10 cellular contexts compared by ENCODE assay signal in genomic region chr12:125683748-125684381, GRCh38.
DNase-seq lines count a peak whose midpoint lies in the region; ATAC-seq, FAIRE-seq and TF ChIP-seq lines count a peak whose summit lies in the region.
"Had no signal": no experiment of that assay in that cellular context is flagged by ENCODE, and none has a peak within 500 bp of the region (broad histone marks: within the 10 kb centered on the region; RNA-seq: fewer than 3 reads in every experiment).

No MANE protein-coding gene starts in this region.

- TF ChIP-seq CTCF in smooth muscle cell (IDR thresholded peaks at IDR 0.05; ENCODE audit: borderline replicate concordance, insufficient read depth, poor library complexity, severe bottlenecking): peak; percentile 44

- H3K4me2 ChIP-seq in smooth muscle cell: no peak overlapping the region

- ATAC-seq in HG03571 (IDR thresholded peaks at IDR 0.05; ENCODE audit: unreplicated experiment) (peak; percentile 59), HG02870 (IDR thresholded peaks at IDR 0.05; ENCODE audit: unreplicated experiment) (no peak), HG03097 (IDR thresholded peaks at IDR 0.05; ENCODE audit: low FRiP score, unreplicated experiment) (no peak)
- ATAC-seq: naive thymus-derived CD4-positive, alpha-beta T cell had no signal

- no peak overlapping the region for H3K27ac ChIP-seq in smooth muscle cell (ENCODE audit: low read depth)
- H3K27ac ChIP-seq: HL-60 had no signal

- FAIRE-seq in GM19239 (lab: Jason Lieb, UNC): no peak

- peaks cover 30% of the 10 kb centered on the region for H3K27me3 ChIP-seq in smooth muscle cell (ENCODE audit: low read depth)

- no peaks in the 10 kb centered on the region for H3K4me1 ChIP-seq in smooth muscle cell (ENCODE audit: low read depth)

- 15% methylated on average over 28 of the region's 30 CpGs for WGBS in smooth muscle cell (ENCODE audit: low lambda C conversion rate)

- H2AFZ ChIP-seq in smooth muscle cell (ENCODE audit: low read depth): no peak overlapping the region

- H3K4me3 ChIP-seq in smooth muscle cell: no peak overlapping the region

- no peaks in the 10 kb centered on the region for H3K9me3 ChIP-seq in smooth muscle cell (replicated peaks; ENCODE audit: low read depth)

- H4K20me1 ChIP-seq in smooth muscle cell (ENCODE audit: low read depth): no peaks in the 10 kb centered on the region

- H3K9ac ChIP-seq in smooth muscle cell (ENCODE audit: low read depth): no peak overlapping the region

- H3K79me2 ChIP-seq in smooth muscle cell (ENCODE audit: low read depth): no peaks in the 10 kb centered on the region

- H3F3A ChIP-seq in smooth muscle cell (ENCODE audit: low read depth): no peaks in the 10 kb centered on the region

- DNase-seq in ELF-1 (ENCODE audit: low read depth, low spot score): peak; percentile 80
- peak; percentile 46 for DNase-seq in GM19239 (ENCODE audit: insufficient read length, low spot score)
- peak; percentile 24 for DNase-seq in cerebellar cortex (ENCODE audit: low spot score)
- DNase-seq in smooth muscle cell (lab: John Stamatoyannopoulos, UW; ENCODE audit: unreplicated experiment): no peak
- DNase-seq in GM03348 (ENCODE audit: low spot score): no peak

- H3K36me3 ChIP-seq in smooth muscle cell (ENCODE audit: low read depth): no peaks in the 10 kb centered on the region

Comparison
In these comparisons a context has a peak if more than half of its experiments do, and no peak if none do; other contexts are left out.
1. DNase-seq: peak in ELF-1 (single experiment), GM19239 (single experiment) and cerebellar cortex (single experiment); none in smooth muscle cell (single experiment) and GM03348 (single experiment).